11 cellular contexts compared by ENCODE assay signal in the genomic region with DNA sequence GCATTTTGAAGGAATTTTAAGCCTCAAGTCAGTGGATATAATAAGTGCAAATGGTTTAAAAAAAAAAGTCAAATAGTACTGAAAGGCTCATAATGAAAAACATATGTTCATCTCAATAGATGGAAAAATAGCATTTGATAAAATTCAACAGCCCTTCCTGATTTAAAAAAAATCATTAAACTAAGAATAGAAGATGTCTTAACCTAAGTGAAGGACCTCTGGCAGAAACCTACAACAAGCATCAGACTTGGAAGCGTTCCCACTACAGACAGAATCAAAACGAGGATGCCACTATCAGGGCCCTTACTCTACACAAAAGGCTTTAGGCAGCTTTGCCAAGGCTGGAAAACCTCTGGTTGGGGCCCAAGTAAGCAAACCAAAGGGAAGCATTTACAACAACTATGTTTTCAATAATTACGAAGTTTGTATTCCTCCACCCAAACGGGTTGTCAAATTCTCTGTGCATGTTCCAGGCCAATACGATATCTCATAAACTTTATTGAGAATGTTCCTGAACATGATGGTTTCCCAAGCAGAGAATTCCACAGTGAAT. TPM values are rescaled to one million over a fixed set of nuclear protein-coding genes. Genes with fewer than 3 reads are reported as not detected.
DNase-seq lines count a peak whose midpoint lies in the region; ATAC-seq and TF ChIP-seq lines count a peak whose summit lies in the region.
"Had no signal": no experiment of that assay in that cellular context is flagged by ENCODE, and none has a peak within 500 bp of the region (broad histone marks: within the 10 kb centered on the region; RNA-seq: fewer than 3 reads in every experiment).

No MANE protein-coding gene starts in this region.

- no peaks in the 10 kb centered on the region for H3K9me3 ChIP-seq in left ventricle myocardium inferior (replicated peaks)
- no peaks in the 10 kb centered on the region for H3K9me3 ChIP-seq in skeletal muscle satellite cell (replicated peaks; ENCODE audit: low read length)
- H3K9me3 ChIP-seq: prostate gland had no signal

- H3K9me3 Mint-ChIP-seq in HFFc6: no peaks in the 10 kb centered on the region
- H3K9me3 Mint-ChIP-seq: activated T-cell treated with anti-CD3 and anti-CD28 coated beads, Interleukin-2, amount 50 U/mL, for 72 hours; dendritic cell treated with granulocyte-macrophage colony-stimulating factor and Interleukin-4, amounts not matched to agents 40 ng/mL and 50 ng/mL, for 4 days had no signal

- H3K4me1 Mint-ChIP-seq in HFFc6 (ENCODE audit: low read depth): peaks cover 59% of the 10 kb centered on the region

- intact Hi-C loops in left ventricle myocardium inferior (cut with micrococcal nuclease): no loop called here

- H3K36me3 ChIP-seq in left ventricle myocardium inferior: no peaks in the 10 kb centered on the region
- H3K36me3 ChIP-seq in skeletal muscle satellite cell (ENCODE audit: insufficient read depth, low read length): no peaks in the 10 kb centered on the region
- H3K36me3 ChIP-seq: prostate gland had no signal

- peaks cover 99% of the 10 kb centered on the region for H3K4me1 ChIP-seq in left ventricle myocardium inferior
- H3K4me1 ChIP-seq in skeletal muscle satellite cell (ENCODE audit: control insufficient read depth, insufficient read depth, low read length): peaks cover 41% of the 10 kb centered on the region
- H3K4me1 ChIP-seq: prostate gland had no signal

- ATAC-seq in HG03469 (IDR thresholded peaks at IDR 0.05; ENCODE audit: unreplicated experiment) (no peak), HG03095 (IDR thresholded peaks at IDR 0.05; ENCODE audit: unreplicated experiment) (no peak)
- ATAC-seq: activated T-cell treated with anti-CD3 and anti-CD28 coated beads, Interleukin-2, amount 50 U/mL, for 72 hours had no signal

- TF ChIP-seq CTCF in HFFc6 (IDR thresholded peaks at IDR 0.05): no peak
- no peak for TF ChIP-seq CTCF in left ventricle myocardium inferior (IDR thresholded peaks at IDR 0.05; ENCODE audit: borderline replicate concordance)

- DNase-seq in HFFc6 (peak; percentile 34), astrocyte of the hippocampus (ENCODE audit: low read depth, low spot score) (peak; percentile 19), left ventricle myocardium inferior (no peak), SW 1271 (lab: John Stamatoyannopoulos, UW) (no peak), activated T-cell treated with anti-CD3 and anti-CD28 coated beads for 4 hours (no peak)
- DNase-seq: activated T-cell treated with anti-CD3 and anti-CD28 coated beads, Interleukin-2, amount 50 U/mL, for 72 hours had no signal

- peak overlapping the region; percentile 24 for H3K4me2 ChIP-seq in skeletal muscle satellite cell (ENCODE audit: low read length)

- no peaks in the 10 kb centered on the region for H3K36me3 Mint-ChIP-seq in HFFc6 (ENCODE audit: low read depth)

- peak overlapping the region; percentile 61 for H3K4me3 Mint-ChIP-seq in HFFc6
- H3K4me3 Mint-ChIP-seq: activated T-cell treated with anti-CD3 and anti-CD28 coated beads, Interleukin-2, amount 50 U/mL, for 72 hours; dendritic cell treated with granulocyte-macrophage colony-stimulating factor and Interleukin-4, amounts not matched to agents 40 ng/mL and 50 ng/mL, for 4 days had no signal

- no peak overlapping the region for H3K4me3 ChIP-seq in left ventricle myocardium inferior
- H3K4me3 ChIP-seq in skeletal muscle satellite cell (ENCODE audit: low read length): no peak overlapping the region
- H3K4me3 ChIP-seq: prostate gland had no signal

- H3K27me3 ChIP-seq in left ventricle myocardium inferior (ENCODE audit: low read depth): no peaks in the 10 kb centered on the region
- H3K27me3 ChIP-seq in skeletal muscle satellite cell (ENCODE audit: control insufficient read depth, insufficient read depth, low read length): no peaks in the 10 kb centered on the region

- H3K27ac ChIP-seq in left ventricle myocardium inferior (replicated peaks): peak overlapping the region; percentile 82

- H3K9ac ChIP-seq in skeletal muscle satellite cell (ENCODE audit: low read depth, low read length): no peak overlapping the region

- no peaks in the 10 kb centered on the region for H3K27me3 Mint-ChIP-seq in HFFc6 (ENCODE audit: insufficient read depth)

- H3K27ac Mint-ChIP-seq in HFFc6: peak overlapping the region; percentile 70
- H3K27ac Mint-ChIP-seq: activated T-cell treated with anti-CD3 and anti-CD28 coated beads, Interleukin-2, amount 50 U/mL, for 72 hours had no signal

RNA-seq across cellular contexts. Expression of gene CYTH3, which starts 45.1 kb away (rescaled TPM):
- total RNA-seq in HFFc6 (2021; fragmentation: NEBNext Ultra II Directional; extraction: Animal tissue kit (Norgen Biotek cat#: 25700)): 10 to 100 TPM; 38.6 to 53.6 (median 47.9) TPM
- 25.5 TPM for total RNA-seq in left ventricle myocardium inferior
- total RNA-seq in skeletal muscle satellite cell (2012; rRNA removed): 26.4 and 28.6 TPM in 2 replicates

Comparison
In these comparisons a context has a peak if more than half of its experiments do, and no peak if none do; other contexts are left out.
1. DNase-seq: peak in HFFc6 (single experiment) and astrocyte of the hippocampus (single experiment); none in left ventricle myocardium inferior (single experiment), SW 1271 (0 of 2) and activated T-cell treated with anti-CD3 and anti-CD28 coated beads for 4 hours (single experiment).